Comparison of ENCODE assay signal across 2 cellular contexts in the genomic region with DNA sequence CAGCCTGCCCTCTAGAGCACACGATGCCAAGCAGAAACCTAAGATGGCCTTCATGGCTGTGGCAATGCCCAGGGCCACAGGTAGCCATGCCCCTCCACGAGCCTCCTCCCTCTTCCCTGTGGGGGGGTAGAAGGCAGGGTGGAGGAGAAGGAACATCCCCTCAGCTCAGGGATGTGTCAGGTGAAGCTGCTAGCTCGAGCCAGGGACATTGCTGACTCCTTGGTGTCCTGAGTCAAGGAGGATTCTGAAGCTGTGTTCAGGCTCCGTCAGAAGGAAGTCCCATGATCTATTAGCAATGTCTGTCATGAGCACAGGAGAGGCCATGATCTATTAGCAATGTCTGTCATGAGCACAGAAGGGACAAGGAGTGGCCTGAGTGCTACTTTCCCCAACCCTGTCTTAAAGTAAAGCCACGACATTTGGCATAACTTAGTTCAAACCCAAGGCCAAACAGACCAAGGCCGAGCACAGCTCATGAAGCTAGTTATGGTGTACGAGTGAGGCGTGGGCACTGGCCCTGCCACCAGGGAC.
TF ChIP-seq lines count a peak whose summit lies in the region.

No MANE protein-coding gene starts in this region.

TF ChIP-seq in HepG2, 621 proteins besides CTCF, POLR2A, EP300 and RAD21:
- TF ChIP-seq GATAD1 (CRISPR knock-in tag; IDR thresholded peaks at IDR 0.05) (no peak), ZNF569 (CRISPR knock-in tag; IDR thresholded peaks at IDR 0.05; ENCODE audit: borderline replicate concordance) (no peak), MEIS2 (CRISPR knock-in tag; IDR thresholded peaks at IDR 0.05) (no peak), PLRG1 (conservative IDR thresholded peaks at IDR 0.05) (no peak), KMT2B (CRISPR knock-in tag; IDR thresholded peaks at IDR 0.05) (no peak), ZNF430 (CRISPR knock-in tag; IDR thresholded peaks at IDR 0.05) (no peak), ZNF24 (IDR thresholded peaks at IDR 0.05) (no peak), AKAP8 (CRISPR knock-in tag; IDR thresholded peaks at IDR 0.05) (no peak), CBX1 (IDR thresholded peaks at IDR 0.05; ENCODE audit: low read depth) (no peak), JDP2 (CRISPR knock-in tag; IDR thresholded peaks at IDR 0.05; ENCODE audit: borderline replicate concordance) (no peak), ZNF629 (CRISPR knock-in tag; conservative IDR thresholded peaks at IDR 0.05) (no peak), ZNF670 (CRISPR knock-in tag; IDR thresholded peaks at IDR 0.05; ENCODE audit: borderline replicate concordance) (no peak), ELF1 (CRISPR knock-in tag; IDR thresholded peaks at IDR 0.05) (no peak), SOX6 (IDR thresholded peaks at IDR 0.05) (no peak), SOX6 (CRISPR knock-in tag; IDR thresholded peaks at IDR 0.05) (no peak)
- TF ChIP-seq, protein P1, sequence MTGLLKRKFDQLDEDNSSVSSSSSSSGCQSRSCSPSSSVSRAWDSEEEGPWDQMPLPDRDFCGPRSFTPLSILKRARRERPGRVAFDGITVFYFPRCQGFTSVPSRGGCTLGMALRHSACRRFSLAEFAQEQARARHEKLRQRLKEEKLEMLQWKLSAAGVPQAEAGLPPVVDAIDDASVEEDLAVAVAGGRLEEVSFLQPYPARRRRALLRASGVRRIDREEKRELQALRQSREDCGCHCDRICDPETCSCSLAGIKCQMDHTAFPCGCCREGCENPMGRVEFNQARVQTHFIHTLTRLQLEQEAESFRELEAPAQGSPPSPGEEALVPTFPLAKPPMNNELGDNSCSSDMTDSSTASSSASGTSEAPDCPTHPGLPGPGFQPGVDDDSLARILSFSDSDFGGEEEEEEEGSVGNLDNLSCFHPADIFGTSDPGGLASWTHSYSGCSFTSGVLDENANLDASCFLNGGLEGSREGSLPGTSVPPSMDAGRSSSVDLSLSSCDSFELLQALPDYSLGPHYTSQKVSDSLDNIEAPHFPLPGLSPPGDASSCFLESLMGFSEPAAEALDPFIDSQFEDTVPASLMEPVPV (CRISPR knock-in tag; IDR thresholded peaks at IDR 0.05), result no peak
- TF ChIP-seq, protein P2, sequence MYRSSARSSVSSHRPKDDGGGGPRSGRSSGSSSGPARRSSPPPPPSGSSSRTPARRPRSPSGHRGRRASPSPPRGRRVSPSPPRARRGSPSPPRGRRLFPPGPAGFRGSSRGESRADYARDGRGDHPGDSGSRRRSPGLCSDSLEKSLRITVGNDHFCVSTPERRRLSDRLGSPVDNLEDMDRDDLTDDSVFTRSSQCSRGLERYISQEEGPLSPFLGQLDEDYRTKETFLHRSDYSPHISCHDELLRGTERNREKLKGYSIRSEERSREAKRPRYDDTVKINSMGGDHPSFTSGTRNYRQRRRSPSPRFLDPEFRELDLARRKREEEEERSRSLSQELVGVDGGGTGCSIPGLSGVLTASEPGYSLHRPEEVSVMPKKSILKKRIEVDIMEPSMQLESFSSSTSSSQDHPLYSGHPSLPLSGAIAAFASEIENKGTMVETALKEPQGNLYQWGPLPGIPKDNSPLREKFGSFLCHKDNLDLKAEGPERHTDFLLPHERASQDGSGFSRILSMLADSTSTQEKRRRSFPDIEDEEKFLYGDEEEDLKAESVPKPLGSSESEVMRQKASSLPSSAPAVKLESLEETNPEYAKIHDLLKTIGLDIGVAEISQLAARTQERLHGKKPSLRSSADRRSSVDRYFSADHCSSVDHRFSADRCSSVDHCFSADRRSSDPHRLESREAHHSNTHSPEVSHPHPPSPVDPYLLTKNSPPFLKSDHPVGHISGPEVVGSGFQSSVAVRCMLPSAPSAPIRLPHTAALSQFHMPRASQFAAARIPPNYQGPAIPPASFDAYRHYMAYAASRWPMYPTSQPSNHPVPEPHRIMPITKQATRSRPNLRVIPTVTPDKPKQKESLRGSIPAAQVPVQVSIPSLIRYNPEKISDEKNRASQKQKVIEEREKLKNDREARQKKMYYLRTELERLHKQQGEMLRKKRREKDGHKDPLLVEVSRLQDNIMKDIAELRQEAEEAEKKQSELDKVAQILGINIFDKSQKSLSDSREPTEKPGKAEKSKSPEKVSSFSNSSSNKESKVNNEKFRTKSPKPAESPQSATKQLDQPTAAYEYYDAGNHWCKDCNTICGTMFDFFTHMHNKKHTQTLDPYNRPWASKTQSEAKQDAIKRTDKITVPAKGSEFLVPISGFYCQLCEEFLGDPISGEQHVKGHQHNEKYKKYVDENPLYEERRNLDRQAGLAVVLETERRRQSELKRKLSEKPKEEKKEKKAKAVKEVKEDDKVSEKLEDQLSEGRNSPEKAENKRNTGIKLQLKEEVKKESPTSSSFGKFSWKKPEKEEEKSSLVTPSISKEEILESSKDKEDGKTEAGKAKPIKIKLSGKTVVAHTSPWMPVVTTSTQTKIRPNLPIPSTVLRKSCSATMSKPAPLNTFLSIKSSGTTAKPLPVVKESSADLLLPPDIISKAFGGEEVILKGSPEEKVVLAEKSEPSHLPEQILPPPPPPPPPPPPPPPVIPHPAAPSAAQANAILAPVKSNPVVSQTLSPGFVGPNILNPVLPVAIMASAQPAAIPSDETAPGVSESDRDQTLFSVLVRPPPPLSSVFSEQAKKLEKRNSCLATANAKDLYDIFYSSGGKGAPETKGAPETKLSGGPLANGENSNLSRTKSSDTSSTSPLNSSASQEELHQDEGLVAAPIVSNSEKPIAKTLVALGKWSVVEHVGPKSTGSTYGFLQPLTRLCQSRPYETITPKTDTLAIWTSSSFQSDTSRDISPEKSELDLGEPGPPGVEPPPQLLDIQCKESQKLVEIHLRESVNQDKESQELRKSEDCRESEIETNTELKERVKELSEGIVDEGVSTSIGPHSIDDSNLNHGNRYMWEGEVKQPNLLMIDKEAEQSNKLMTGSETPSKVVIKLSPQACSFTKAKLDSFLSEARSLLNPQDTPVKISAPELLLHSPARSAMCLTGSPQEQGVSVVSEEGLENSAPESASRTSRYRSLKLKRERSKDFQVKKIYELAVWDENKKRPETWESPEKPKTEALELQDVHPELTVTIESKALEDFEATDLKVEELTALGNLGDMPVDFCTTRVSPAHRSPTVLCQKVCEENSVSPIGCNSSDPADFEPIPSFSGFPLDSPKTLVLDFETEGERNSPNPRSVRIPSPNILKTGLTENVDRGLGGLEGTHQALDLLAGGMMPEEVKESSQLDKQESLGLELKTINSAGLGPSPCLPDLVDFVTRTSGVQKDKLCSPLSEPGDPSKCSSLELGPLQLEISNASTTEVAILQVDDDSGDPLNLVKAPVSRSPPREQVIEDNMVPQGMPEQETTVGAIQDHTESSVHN (CRISPR knock-in tag; IDR thresholded peaks at IDR 0.05), result no peak
- TF ChIP-seq, protein P3, sequence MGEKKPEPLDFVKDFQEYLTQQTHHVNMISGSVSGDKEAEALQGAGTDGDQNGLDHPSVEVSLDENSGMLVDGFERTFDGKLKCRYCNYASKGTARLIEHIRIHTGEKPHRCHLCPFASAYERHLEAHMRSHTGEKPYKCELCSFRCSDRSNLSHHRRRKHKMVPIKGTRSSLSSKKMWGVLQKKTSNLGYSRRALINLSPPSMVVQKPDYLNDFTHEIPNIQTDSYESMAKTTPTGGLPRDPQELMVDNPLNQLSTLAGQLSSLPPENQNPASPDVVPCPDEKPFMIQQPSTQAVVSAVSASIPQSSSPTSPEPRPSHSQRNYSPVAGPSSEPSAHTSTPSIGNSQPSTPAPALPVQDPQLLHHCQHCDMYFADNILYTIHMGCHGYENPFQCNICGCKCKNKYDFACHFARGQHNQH (CRISPR knock-in tag; IDR thresholded peaks at IDR 0.05), result no peak

TF ChIP-seq in H1, 55 proteins besides CTCF, POLR2A, EP300 and RAD21:
- TF ChIP-seq CREB1 (IDR thresholded peaks at IDR 0.05) (no peak), GTF2F1 (IDR thresholded peaks at IDR 0.05; ENCODE audit: borderline replicate concordance, low read depth, low read length) (no peak), SIN3A (conservative IDR thresholded peaks at IDR 0.05 in 1 of 2, IDR thresholded peaks at IDR 0.05 in 1 of 2; ENCODE audit: low read depth in 1 of 2, low read length in 2 of 2) (no peak), ASH2L (IDR thresholded peaks at IDR 0.05; ENCODE audit: low read length) (no peak), SP2 (IDR thresholded peaks at IDR 0.05; ENCODE audit: low read length) (no peak), JUND (IDR thresholded peaks at IDR 0.05; ENCODE audit: low read length) (no peak), POU5F1 (IDR thresholded peaks at IDR 0.05; ENCODE audit: low read depth, low read length) (no peak), RNF2 (IDR thresholded peaks at IDR 0.05; ENCODE audit: borderline replicate concordance, low read depth, low read length, missing control alignments, poor library complexity, severe bottlenecking) (no peak), YY1 (IDR thresholded peaks at IDR 0.05; ENCODE audit: low read depth, low read length) (no peak), POLR2AphosphoS5 (IDR thresholded peaks at IDR 0.05; ENCODE audit: low read depth, low read length) (no peak), SAP30 (IDR thresholded peaks at IDR 0.05; ENCODE audit: insufficient read depth, insufficient replicate concordance, low read length) (no peak), RFX5 (IDR thresholded peaks at IDR 0.05; ENCODE audit: borderline replicate concordance, low read depth, low read length) (no peak)
- TF ChIP-seq, protein P4, sequence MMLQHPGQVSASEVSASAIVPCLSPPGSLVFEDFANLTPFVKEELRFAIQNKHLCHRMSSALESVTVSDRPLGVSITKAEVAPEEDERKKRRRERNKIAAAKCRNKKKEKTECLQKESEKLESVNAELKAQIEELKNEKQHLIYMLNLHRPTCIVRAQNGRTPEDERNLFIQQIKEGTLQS (IDR thresholded peaks at IDR 0.05; ENCODE audit: insufficient read depth, low read depth, low read length), result no peak
- TF ChIP-seq, protein P5, sequence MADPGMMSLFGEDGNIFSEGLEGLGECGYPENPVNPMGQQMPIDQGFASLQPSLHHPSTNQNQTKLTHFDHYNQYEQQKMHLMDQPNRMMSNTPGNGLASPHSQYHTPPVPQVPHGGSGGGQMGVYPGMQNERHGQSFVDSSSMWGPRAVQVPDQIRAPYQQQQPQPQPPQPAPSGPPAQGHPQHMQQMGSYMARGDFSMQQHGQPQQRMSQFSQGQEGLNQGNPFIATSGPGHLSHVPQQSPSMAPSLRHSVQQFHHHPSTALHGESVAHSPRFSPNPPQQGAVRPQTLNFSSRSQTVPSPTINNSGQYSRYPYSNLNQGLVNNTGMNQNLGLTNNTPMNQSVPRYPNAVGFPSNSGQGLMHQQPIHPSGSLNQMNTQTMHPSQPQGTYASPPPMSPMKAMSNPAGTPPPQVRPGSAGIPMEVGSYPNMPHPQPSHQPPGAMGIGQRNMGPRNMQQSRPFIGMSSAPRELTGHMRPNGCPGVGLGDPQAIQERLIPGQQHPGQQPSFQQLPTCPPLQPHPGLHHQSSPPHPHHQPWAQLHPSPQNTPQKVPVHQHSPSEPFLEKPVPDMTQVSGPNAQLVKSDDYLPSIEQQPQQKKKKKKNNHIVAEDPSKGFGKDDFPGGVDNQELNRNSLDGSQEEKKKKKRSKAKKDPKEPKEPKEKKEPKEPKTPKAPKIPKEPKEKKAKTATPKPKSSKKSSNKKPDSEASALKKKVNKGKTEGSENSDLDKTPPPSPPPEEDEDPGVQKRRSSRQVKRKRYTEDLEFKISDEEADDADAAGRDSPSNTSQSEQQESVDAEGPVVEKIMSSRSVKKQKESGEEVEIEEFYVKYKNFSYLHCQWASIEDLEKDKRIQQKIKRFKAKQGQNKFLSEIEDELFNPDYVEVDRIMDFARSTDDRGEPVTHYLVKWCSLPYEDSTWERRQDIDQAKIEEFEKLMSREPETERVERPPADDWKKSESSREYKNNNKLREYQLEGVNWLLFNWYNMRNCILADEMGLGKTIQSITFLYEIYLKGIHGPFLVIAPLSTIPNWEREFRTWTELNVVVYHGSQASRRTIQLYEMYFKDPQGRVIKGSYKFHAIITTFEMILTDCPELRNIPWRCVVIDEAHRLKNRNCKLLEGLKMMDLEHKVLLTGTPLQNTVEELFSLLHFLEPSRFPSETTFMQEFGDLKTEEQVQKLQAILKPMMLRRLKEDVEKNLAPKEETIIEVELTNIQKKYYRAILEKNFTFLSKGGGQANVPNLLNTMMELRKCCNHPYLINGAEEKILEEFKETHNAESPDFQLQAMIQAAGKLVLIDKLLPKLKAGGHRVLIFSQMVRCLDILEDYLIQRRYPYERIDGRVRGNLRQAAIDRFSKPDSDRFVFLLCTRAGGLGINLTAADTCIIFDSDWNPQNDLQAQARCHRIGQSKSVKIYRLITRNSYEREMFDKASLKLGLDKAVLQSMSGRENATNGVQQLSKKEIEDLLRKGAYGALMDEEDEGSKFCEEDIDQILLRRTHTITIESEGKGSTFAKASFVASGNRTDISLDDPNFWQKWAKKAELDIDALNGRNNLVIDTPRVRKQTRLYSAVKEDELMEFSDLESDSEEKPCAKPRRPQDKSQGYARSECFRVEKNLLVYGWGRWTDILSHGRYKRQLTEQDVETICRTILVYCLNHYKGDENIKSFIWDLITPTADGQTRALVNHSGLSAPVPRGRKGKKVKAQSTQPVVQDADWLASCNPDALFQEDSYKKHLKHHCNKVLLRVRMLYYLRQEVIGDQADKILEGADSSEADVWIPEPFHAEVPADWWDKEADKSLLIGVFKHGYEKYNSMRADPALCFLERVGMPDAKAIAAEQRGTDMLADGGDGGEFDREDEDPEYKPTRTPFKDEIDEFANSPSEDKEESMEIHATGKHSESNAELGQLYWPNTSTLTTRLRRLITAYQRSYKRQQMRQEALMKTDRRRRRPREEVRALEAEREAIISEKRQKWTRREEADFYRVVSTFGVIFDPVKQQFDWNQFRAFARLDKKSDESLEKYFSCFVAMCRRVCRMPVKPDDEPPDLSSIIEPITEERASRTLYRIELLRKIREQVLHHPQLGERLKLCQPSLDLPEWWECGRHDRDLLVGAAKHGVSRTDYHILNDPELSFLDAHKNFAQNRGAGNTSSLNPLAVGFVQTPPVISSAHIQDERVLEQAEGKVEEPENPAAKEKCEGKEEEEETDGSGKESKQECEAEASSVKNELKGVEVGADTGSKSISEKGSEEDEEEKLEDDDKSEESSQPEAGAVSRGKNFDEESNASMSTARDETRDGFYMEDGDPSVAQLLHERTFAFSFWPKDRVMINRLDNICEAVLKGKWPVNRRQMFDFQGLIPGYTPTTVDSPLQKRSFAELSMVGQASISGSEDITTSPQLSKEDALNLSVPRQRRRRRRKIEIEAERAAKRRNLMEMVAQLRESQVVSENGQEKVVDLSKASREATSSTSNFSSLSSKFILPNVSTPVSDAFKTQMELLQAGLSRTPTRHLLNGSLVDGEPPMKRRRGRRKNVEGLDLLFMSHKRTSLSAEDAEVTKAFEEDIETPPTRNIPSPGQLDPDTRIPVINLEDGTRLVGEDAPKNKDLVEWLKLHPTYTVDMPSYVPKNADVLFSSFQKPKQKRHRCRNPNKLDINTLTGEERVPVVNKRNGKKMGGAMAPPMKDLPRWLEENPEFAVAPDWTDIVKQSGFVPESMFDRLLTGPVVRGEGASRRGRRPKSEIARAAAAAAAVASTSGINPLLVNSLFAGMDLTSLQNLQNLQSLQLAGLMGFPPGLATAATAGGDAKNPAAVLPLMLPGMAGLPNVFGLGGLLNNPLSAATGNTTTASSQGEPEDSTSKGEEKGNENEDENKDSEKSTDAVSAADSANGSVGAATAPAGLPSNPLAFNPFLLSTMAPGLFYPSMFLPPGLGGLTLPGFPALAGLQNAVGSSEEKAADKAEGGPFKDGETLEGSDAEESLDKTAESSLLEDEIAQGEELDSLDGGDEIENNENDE (IDR thresholded peaks at IDR 0.05; ENCODE audit: insufficient replicate concordance, low read length), result no peak
